In the genomic region with DNA sequence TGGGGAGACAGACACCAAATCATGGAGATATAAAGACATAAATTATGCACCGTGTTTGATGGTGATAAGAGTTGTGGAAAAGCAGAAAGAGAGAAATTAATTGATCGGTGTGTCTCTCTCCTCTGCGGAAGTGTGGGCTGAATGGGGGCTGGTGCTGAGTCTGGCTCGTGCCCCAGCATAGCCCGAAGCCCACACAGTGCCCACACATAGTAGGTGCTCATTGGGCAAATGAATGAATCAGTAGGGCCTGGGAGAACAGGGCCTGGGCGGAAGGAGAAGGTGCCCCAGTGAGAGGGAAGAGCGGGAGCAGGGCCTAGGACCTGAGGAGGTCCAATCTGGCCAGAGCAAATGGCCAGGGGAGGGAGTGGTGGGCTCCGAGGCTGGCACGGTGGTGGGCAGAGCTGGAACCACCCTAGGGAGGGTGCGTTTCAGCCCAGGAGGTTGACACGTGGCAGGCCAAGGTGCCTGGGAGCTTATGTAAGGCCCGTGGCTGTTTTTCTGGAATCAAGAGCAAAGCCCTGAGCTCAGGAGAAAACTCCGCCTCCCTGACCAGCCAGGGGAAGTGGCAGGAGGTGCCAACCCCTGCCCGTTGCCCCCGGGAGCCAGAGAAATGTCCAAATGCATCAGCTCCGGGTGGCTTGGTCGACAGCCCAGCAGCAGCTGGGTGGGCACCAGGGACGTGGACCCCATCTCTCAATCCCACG, we compare ENCODE assay signal across 19 cellular contexts. TPM values are rescaled to one million over a fixed set of nuclear protein-coding genes. Genes with fewer than 3 reads are reported as not detected.
"Had no signal": no experiment of that assay in that cellular context is flagged by ENCODE, and none has a peak within 500 bp of the region (broad histone marks: within the 10 kb centered on the region; RNA-seq: fewer than 3 reads in every experiment).

No MANE protein-coding gene starts in this region.

- DNase-seq: activated CD4-positive, alpha-beta T cell treated with anti-CD3 and anti-CD28 coated beads, Interleukin-2, amount 50 U/mL, for 4 hours; activated CD4-positive, CD25-positive, alpha-beta regulatory T cell treated with anti-CD3 and anti-CD28 coated beads, Interleukin-2, amount 50 U/mL, for 72 hours; activated T-cell treated with anti-CD3 and anti-CD28 coated beads for 4 hours; amniotic stem cell; effector CD8-positive, alpha-beta T cell; mesenchymal stem cell; natural killer cell; stimulated activated CD4-positive, alpha-beta T cell treated with anti-CD3 and anti-CD28 coated beads, Interleukin-4, amount 100 ng/mL, for 1 hour; stomach; T-helper 2 cell; upper lobe of left lung had no signal

- H3K9ac ChIP-seq: parathyroid adenoma had no signal

- H3K27ac ChIP-seq: neutrophil, parathyroid adenoma, stomach, upper lobe of left lung, VCaP had no signal

- ATAC-seq: esophagus mucosa, sciatic nerve had no signal

- H3K4me3 Mint-ChIP-seq: activated T-helper 1 cell treated with anti-CD3 and anti-CD28 coated beads, Interleukin-12 subunit alpha, Interleukin-12 subunit beta, Interleukin-2, Interleukin-4 antibody, amounts not matched to agents 30 ng/mL and 10 ng/mL and 1 ng/mL, durations not matched to agents 14 hours and 24 hours and 36 hours; dendritic cell treated with granulocyte-macrophage colony-stimulating factor and Interleukin-4, amounts not matched to agents 40 ng/mL and 50 ng/mL, for 4 days; natural killer cell had no signal

- H3K36me3 ChIP-seq: neutrophil, stomach, upper lobe of left lung had no signal

- H3K4me3 ChIP-seq: smooth muscle cell, stomach, upper lobe of left lung had no signal

- H3K27ac Mint-ChIP-seq: activated T-helper 1 cell treated with anti-CD3 and anti-CD28 coated beads, Interleukin-12 subunit alpha, Interleukin-12 subunit beta, Interleukin-2, Interleukin-4 antibody, amounts not matched to agents 30 ng/mL and 10 ng/mL and 1 ng/mL, durations not matched to agents 14 hours and 24 hours and 36 hours; dendritic cell treated with granulocyte-macrophage colony-stimulating factor and Interleukin-4, amounts not matched to agents 40 ng/mL and 50 ng/mL, for 4 days; natural killer cell had no signal

- H3K9me3 ChIP-seq: neutrophil, stomach, upper lobe of left lung had no signal

- H3K27me3 ChIP-seq: upper lobe of left lung had no signal

- H3K4me1 ChIP-seq: parathyroid adenoma, stomach had no signal

- H3K36me3 Mint-ChIP-seq: natural killer cell had no signal

RNA-seq across cellular contexts. Expression of a gene that starts 2.1 kb away (rescaled TPM):
- total RNA-seq: smooth muscle cell had no signal
- polyA plus RNA-seq: smooth muscle cell had no signal
